21 cellular contexts compared by ENCODE assay signal in genomic region chr18:3671181-3671580, GRCh38.
DNase-seq lines count a peak whose midpoint lies in the region; ATAC-seq and TF ChIP-seq lines count a peak whose summit lies in the region.
"Had no signal": no experiment of that assay in that cellular context is flagged by ENCODE, and none has a peak within 500 bp of the region (broad histone marks: within the 10 kb centered on the region; RNA-seq: fewer than 3 reads in every experiment).

No MANE protein-coding gene starts in this region.

- no peaks in the 10 kb centered on the region for H3K36me3 Mint-ChIP-seq in endodermal cell (ENCODE audit: low read depth)
- H3K36me3 Mint-ChIP-seq: CD4-positive, CD25-positive, alpha-beta regulatory T cell had no signal

- H3K27me3 ChIP-seq in endodermal cell (ENCODE audit: control insufficient read depth, insufficient read depth, low read length, poor library complexity, severe bottlenecking) (no peaks in the 10 kb centered on the region), stomach (no peaks in the 10 kb centered on the region), body of pancreas (no peaks in the 10 kb centered on the region)
- H3K27me3 ChIP-seq: gastrocnemius medialis, sigmoid colon, SJSA1, upper lobe of left lung had no signal

- intact Hi-C loops in stomach (cut with DNase I; ENCODE audit: low total_unique reads) (no loop called here), body of pancreas (cut with DNase I) (no loop called here)

- no peaks in the 10 kb centered on the region for H3K36me3 ChIP-seq in endodermal cell (ENCODE audit: control insufficient read depth, insufficient read depth, low read length)
- no peaks in the 10 kb centered on the region for H3K36me3 ChIP-seq in stomach
- H3K36me3 ChIP-seq in body of pancreas (replicated peaks in 1 of 2; ENCODE audit: insufficient read depth in 1 of 2, low read depth in 2 of 2), result no peaks in the 10 kb centered on the region
- H3K36me3 ChIP-seq: gastrocnemius medialis, left ventricle myocardium inferior, sigmoid colon, SJSA1, upper lobe of left lung had no signal

- no peak overlapping the region for H3K27ac Mint-ChIP-seq in endodermal cell
- H3K27ac Mint-ChIP-seq: T-helper 2 cell treated with Interferon-gamma antibody and Interleukin-4, amounts not matched to agents 5 μg/mL and 100 μg/mL, for 36 hours had no signal

- no peak for TF ChIP-seq EP300 in stomach (IDR thresholded peaks at IDR 0.05)

- no peak for TF ChIP-seq POLR2A in stomach (IDR thresholded peaks at IDR 0.05)
- TF ChIP-seq POLR2A in body of pancreas (IDR thresholded peaks at IDR 0.05), result no peak

- H3K4me1 Mint-ChIP-seq in endodermal cell, result peaks cover 13% of the 10 kb centered on the region

- no peaks in the 10 kb centered on the region for H3K4me1 ChIP-seq in endodermal cell (ENCODE audit: control insufficient read depth, insufficient read depth, low read length)
- H3K4me1 ChIP-seq in stomach, result peaks cover 0 to 18% (median 4%) of the 10 kb centered on the region in 4 donors
- peaks cover under 1% of the 10 kb centered on the region for H3K4me1 ChIP-seq in body of pancreas
- H3K4me1 ChIP-seq: gastrocnemius medialis, left ventricle myocardium inferior, sigmoid colon had no signal

- H3K9ac ChIP-seq in endodermal cell (ENCODE audit: extremely low read depth, low read length, poor library complexity, severe bottlenecking), result no peak overlapping the region
- H3K9ac ChIP-seq: KMS-11 had no signal

- WGBS in endodermal cell (ENCODE audit: insufficient coverage in 1 of 2, insufficient read length in 1 of 2), 2 experiments, result 89 to 90% methylated on average over 2 of the region's 2 CpGs
- WGBS in stomach, 5 donors, result 18 to 35% (median 28%) methylated on average over 2 of the region's 2 CpGs
- WGBS in body of pancreas, 2 donors, result 50 to 63% methylated on average over 2 of the region's 2 CpGs

- ATAC-seq in HG03159 (IDR thresholded peaks at IDR 0.05; ENCODE audit: unreplicated experiment), result no peak
- no peak for ATAC-seq in body of pancreas
- no peak for ATAC-seq in HG02840 (IDR thresholded peaks at IDR 0.05; ENCODE audit: low FRiP score, unreplicated experiment)
- ATAC-seq: gastrocnemius medialis, PC-3 had no signal

- peaks cover 2% of the 10 kb centered on the region for H3K9me3 Mint-ChIP-seq in endodermal cell
- H3K9me3 Mint-ChIP-seq: CD4-positive, CD25-positive, alpha-beta regulatory T cell; T-helper 2 cell treated with Interferon-gamma antibody and Interleukin-4, amounts not matched to agents 5 μg/mL and 100 μg/mL, for 36 hours had no signal

- TF ChIP-seq CTCF in endodermal cell (conservative IDR thresholded peaks at IDR 0.05) (no peak), stomach (IDR thresholded peaks at IDR 0.05) (no peak), body of pancreas (IDR thresholded peaks at IDR 0.05) (no peak)

- H3K9me3 ChIP-seq in endodermal cell (ENCODE audit: control insufficient read depth, low read length), result no peaks in the 10 kb centered on the region
- no peaks in the 10 kb centered on the region for H3K9me3 ChIP-seq in stomach
- H3K9me3 ChIP-seq in body of pancreas, result no peaks in the 10 kb centered on the region
- H3K9me3 ChIP-seq: gastrocnemius medialis, left ventricle myocardium inferior, sigmoid colon, SJSA1, upper lobe of left lung had no signal

- H3K27ac ChIP-seq in endodermal cell (ENCODE audit: low read depth, low read length), result no peak overlapping the region
- H3K27ac ChIP-seq in stomach, result peak overlapping the region in 3 of 5 donors; percentile 3 to 55 (median 8)
- no peak overlapping the region for H3K27ac ChIP-seq in body of pancreas
- H3K27ac ChIP-seq: gastrocnemius medialis, KMS-11, left ventricle myocardium inferior, sigmoid colon, SJSA1, upper lobe of left lung had no signal

- DNase-seq in NCI-H510A treated with DMSO at 0.1 percent for 48 hours (lab: John Stamatoyannopoulos, UW) (peak; percentile 92), NCI-H510A (lab: John Stamatoyannopoulos, UW) (no peak), NCI-H2029 (lab: John Stamatoyannopoulos, UW) (peak; percentile 78), endodermal cell (peak; percentile 35), stomach (peak; percentile 38), body of pancreas (no peak)
- DNase-seq: CD4-positive, CD25-positive, alpha-beta regulatory T cell; gastrocnemius medialis; H7; left ventricle myocardium inferior; NCI-H1436 treated with DMSO at 0.1 percent for 48 hours; NCI-H526 treated with DMSO at 0.1 percent for 48 hours; PC-3; sigmoid colon; stimulated activated naive CD4-positive, alpha-beta T cell treated with Interleukin-2 at 50 U/mL for 16 hours; upper lobe of left lung had no signal

- H3K4me3 Mint-ChIP-seq in endodermal cell, result no peak overlapping the region
- H3K4me3 Mint-ChIP-seq: CD4-positive, CD25-positive, alpha-beta regulatory T cell; T-helper 2 cell treated with Interferon-gamma antibody and Interleukin-4, amounts not matched to agents 5 μg/mL and 100 μg/mL, for 36 hours had no signal

- no peaks in the 10 kb centered on the region for H3K27me3 Mint-ChIP-seq in endodermal cell (ENCODE audit: insufficient read depth)

- no peak overlapping the region for H3K4me3 ChIP-seq in endodermal cell (ENCODE audit: low read length)
- no peak overlapping the region for H3K4me3 ChIP-seq in stomach
- H3K4me3 ChIP-seq in body of pancreas, result no peak overlapping the region
- H3K4me3 ChIP-seq: gastrocnemius medialis, left ventricle myocardium inferior, sigmoid colon, SJSA1, upper lobe of left lung had no signal

Comparison
In these comparisons a context has a peak if more than half of its experiments do, and no peak if none do; other contexts are left out.
1. DNase-seq: peak in NCI-H510A treated with DMSO at 0.1 percent for 48 hours (single experiment), NCI-H2029 (single experiment), endodermal cell (single experiment) and stomach (single experiment); none in NCI-H510A (single experiment) and body of pancreas (0 of 4).
2. H3K27ac ChIP-seq: peak in stomach (3 of 5); none in endodermal cell (single experiment) and body of pancreas (0 of 4).